ENCODE assay signal across 9 cellular contexts in genomic region chr15:81091889-81092558, GRCh38. TPM values are rescaled to one million over a fixed set of nuclear protein-coding genes. Genes with fewer than 3 reads are reported as not detected.
DNase-seq lines count a peak whose midpoint lies in the region; ATAC-seq and TF ChIP-seq lines count a peak whose summit lies in the region.
"Had no signal": no experiment of that assay in that cellular context is flagged by ENCODE, and none has a peak within 500 bp of the region (broad histone marks: within the 10 kb centered on the region; RNA-seq: fewer than 3 reads in every experiment).

No MANE protein-coding gene starts in this region.

- H3K4me1 ChIP-seq in HEK293 (ENCODE audit: control insufficient read depth, insufficient read depth, low read length) (peaks cover 6% of the 10 kb centered on the region), gastroesophageal sphincter (peaks cover 0 to 8% (median 5%) of the 10 kb centered on the region in 3 donors), smooth muscle cell (ENCODE audit: low read depth) (peaks cover 9% of the 10 kb centered on the region)

- H3K9ac ChIP-seq in smooth muscle cell (ENCODE audit: low read depth), result no peak overlapping the region

- peak overlapping the region; percentile 61 for H2AFZ ChIP-seq in smooth muscle cell (ENCODE audit: low read depth)

- H3K36me3 ChIP-seq in HEK293 (ENCODE audit: control insufficient read depth in 2 of 2, insufficient read depth in 1 of 2, low read length in 2 of 2), result no peaks in the 10 kb centered on the region
- no peaks in the 10 kb centered on the region for H3K36me3 ChIP-seq in gastroesophageal sphincter
- no peaks in the 10 kb centered on the region for H3K36me3 ChIP-seq in smooth muscle cell (ENCODE audit: low read depth)

- TF ChIP-seq POLR2A in gastroesophageal sphincter (IDR thresholded peaks at IDR 0.05), result no peak

- no peak overlapping the region for H3K4me3 ChIP-seq in HEK293 (ENCODE audit: low read depth, low read length)
- no peak overlapping the region for H3K4me3 ChIP-seq in gastroesophageal sphincter
- no peak overlapping the region for H3K4me3 ChIP-seq in smooth muscle cell

- peaks cover 8% of the 10 kb centered on the region for H3F3A ChIP-seq in smooth muscle cell (ENCODE audit: low read depth)

- peak overlapping the region; percentile 69 for H3K4me2 ChIP-seq in smooth muscle cell

- POLR2A ChIA-PET in HEK293 (lab: Yijun Ruan, JAX), result interaction anchor here (1.3 kb wide), 1 partner anchor 91 kb away, joined by 6 read pairs; the partner anchor contains the start of gene TLNRD1

- peaks cover 13% of the 10 kb centered on the region for H3K27me3 ChIP-seq in gastroesophageal sphincter
- no peaks in the 10 kb centered on the region for H3K27me3 ChIP-seq in smooth muscle cell (ENCODE audit: low read depth)

- WGBS in gastroesophageal sphincter (ENCODE audit: low coverage in 1 of 2), 2 donors, result 42 to 53% methylated on average over 7 to 12 of the region's 13 CpGs
- 43% methylated on average over 13 of the region's 13 CpGs for WGBS in smooth muscle cell (ENCODE audit: low lambda C conversion rate)

- H3K27ac ChIP-seq in HEK293 (ENCODE audit: extremely low read depth, low read depth, low read length) (peak overlapping the region; percentile 21; the same call in 1 of the 2 replicates), gastroesophageal sphincter (peak overlapping the region in 1 of 4 donors; percentile 47), smooth muscle cell (ENCODE audit: low read depth) (peak overlapping the region; percentile 76)

- H3K9me3 ChIP-seq in HEK293 (ENCODE audit: control insufficient read depth, insufficient read depth, low read depth, low read length), result no peaks in the 10 kb centered on the region
- H3K9me3 ChIP-seq in gastroesophageal sphincter, result no peaks in the 10 kb centered on the region
- no peaks in the 10 kb centered on the region for H3K9me3 ChIP-seq in smooth muscle cell (replicated peaks; ENCODE audit: low read depth)

- CTCF ChIA-PET in HEK293 (lab: Yijun Ruan, JAX), result interaction anchor here (0.6 to 2.5 kb wide), 8 partner anchors 12 to 636 kb away, joined by 3 to 31 read pairs (median 4); no protein-coding TSS in a partner anchor

- ATAC-seq in gastroesophageal sphincter (peak; percentile 63), HG03520 (IDR thresholded peaks at IDR 0.05; ENCODE audit: unreplicated experiment) (no peak)

- TF ChIP-seq EP300 in gastroesophageal sphincter (IDR thresholded peaks at IDR 0.05), result no peak

- H4K20me1 ChIP-seq in smooth muscle cell (ENCODE audit: low read depth), result no peaks in the 10 kb centered on the region

- no peaks in the 10 kb centered on the region for H3K79me2 ChIP-seq in smooth muscle cell (ENCODE audit: low read depth)

- DNase-seq in SHP77 treated with DMSO at 0.1 percent for 48 hours (lab: John Stamatoyannopoulos, UW), result peak; percentile 42
- DNase-seq in smooth muscle cell (lab: John Stamatoyannopoulos, UW; ENCODE audit: unreplicated experiment), result no peak
- no peak for DNase-seq in COR-L47 (lab: John Stamatoyannopoulos, UW)
- DNase-seq in hippocampal formation (lab: John Stamatoyannopoulos, UW), result no peak
- DNase-seq in OCI-M2 (lab: John Stamatoyannopoulos, UW; ENCODE audit: unreplicated experiment), result no peak
- DNase-seq: NCI-H1092 treated with DMSO at 0.1 percent for 48 hours had no signal

- TF ChIP-seq CTCF in HEK293 (tag by site-specific recombination; IDR thresholded peaks at IDR 0.05), result no peak
- TF ChIP-seq CTCF in gastroesophageal sphincter (IDR thresholded peaks at IDR 0.05), result no peak
- no peak for TF ChIP-seq CTCF in smooth muscle cell (IDR thresholded peaks at IDR 0.05; ENCODE audit: borderline replicate concordance, insufficient read depth, poor library complexity, severe bottlenecking)

TF ChIP-seq in HEK293, 187 proteins besides CTCF, POLR2A, EP300 and RAD21 (continues in another document):
- TF ChIP-seq TRIM28 (IDR thresholded peaks at IDR 0.05; ENCODE audit: borderline replicate concordance, low read length), result peak; percentile 93
- no peak for TF ChIP-seq ZNF585B (tag by site-specific recombination; IDR thresholded peaks at IDR 0.05)
- TF ChIP-seq ZFP37 (tag by site-specific recombination; IDR thresholded peaks at IDR 0.05), result peak; percentile 60; the same call in 1 of the 2 replicates
- TF ChIP-seq ZNF394 (tag by site-specific recombination; IDR thresholded peaks at IDR 0.05; ENCODE audit: borderline replicate concordance), result peak; percentile 44; the same call in 1 of the 2 replicates
- peak; percentile 63; the same call in 1 of the 2 replicates for TF ChIP-seq PRDM1 (tag by site-specific recombination; IDR thresholded peaks at IDR 0.05)
- TF ChIP-seq ZNF366 (tag by site-specific recombination; conservative IDR thresholded peaks at IDR 0.05), result peak; percentile 92
- TF ChIP-seq ZNF24 (tag by site-specific recombination; IDR thresholded peaks at IDR 0.05), result peak; percentile 44; the same call in 1 of the 2 replicates
- no peak for TF ChIP-seq ZBTB8A (tag by site-specific recombination; IDR thresholded peaks at IDR 0.05)
- TF ChIP-seq RBAK (tag by site-specific recombination; IDR thresholded peaks at IDR 0.05), result no peak
- no peak for TF ChIP-seq ZNF785 (tag by site-specific recombination; IDR thresholded peaks at IDR 0.05)
- peak; percentile 21; the same call in 1 of the 2 replicates for TF ChIP-seq ZNF449 (tag by site-specific recombination; IDR thresholded peaks at IDR 0.05)
- peak; percentile 90 for TF ChIP-seq ZNF600 (tag by site-specific recombination; IDR thresholded peaks at IDR 0.05)
- peak; percentile 78 for TF ChIP-seq ZNF10 (tag by site-specific recombination; IDR thresholded peaks at IDR 0.05)
- TF ChIP-seq ZNF501 (tag by site-specific recombination; IDR thresholded peaks at IDR 0.05), result peak; percentile 45; the same call in 1 of the 2 replicates
- TF ChIP-seq ZNF624 (tag by site-specific recombination; IDR thresholded peaks at IDR 0.05), result no peak
- peak; percentile 61; the same call in 1 of the 2 replicates for TF ChIP-seq INSM2 (tag by site-specific recombination; IDR thresholded peaks at IDR 0.05)
- TF ChIP-seq SP7 (tag by site-specific recombination; IDR thresholded peaks at IDR 0.05), result peak; percentile 87
- TF ChIP-seq SCRT2 (tag by site-specific recombination; IDR thresholded peaks at IDR 0.05), result peak; percentile 28; the same call in 1 of the 2 replicates
- peak; percentile 88 for TF ChIP-seq ZNF660 (tag by site-specific recombination; IDR thresholded peaks at IDR 0.05)
- TF ChIP-seq KLF8 (tag by site-specific recombination; IDR thresholded peaks at IDR 0.05), result 0 out of 2 replicates have a peak, but pooled peaks have one; percentile 18
- peak; percentile 76; the same call in 1 of the 2 replicates for TF ChIP-seq PRDM10 (tag by site-specific recombination; IDR thresholded peaks at IDR 0.05)

RNA-seq across cellular contexts. Expression of gene CFAP161, which starts 42.0 kb away (rescaled TPM):
- total RNA-seq in gastroesophageal sphincter (under 1 TPM in 2 of 4 donors, not detected in 2; 0.40 to 0.57 TPM), smooth muscle cell (0.94 and 0.99 TPM in 2 replicates)
- not detected in 2 replicates for polyA plus RNA-seq in smooth muscle cell
